ENCODE assay signal across 1 cellular context in genomic region chr20:48841861-48842529, GRCh38.
TF ChIP-seq lines count a peak whose summit lies in the region.

No MANE protein-coding gene starts in this region.

TF ChIP-seq in A549, 52 proteins besides CTCF, POLR2A, EP300 and RAD21 (continued from another document):
- TF ChIP-seq SMC3 (IDR thresholded peaks at IDR 0.05) (peak; percentile 10; the same call in 1 of the 3 replicates), HOXA7 (CRISPR knock-in tag; IDR thresholded peaks at IDR 0.05) (no peak), CEBPB (IDR thresholded peaks at IDR 0.05) (peak in 1 of 2 experiments; percentile 67; a peak in 2 of 4 replicates), ZFP36 (IDR thresholded peaks at IDR 0.05; ENCODE audit: borderline replicate concordance, partially characterized antibody) (peak; percentile 11), E2F6 (IDR thresholded peaks at IDR 0.05; ENCODE audit: borderline replicate concordance, low read depth) (0 out of 2 replicates have a peak, but pooled peaks have one; percentile 32), CHD4 (IDR thresholded peaks at IDR 0.05; ENCODE audit: borderline replicate concordance) (no peak), GATA3 (IDR thresholded peaks at IDR 0.05; ENCODE audit: borderline replicate concordance) (peak; percentile 74; the same call in 1 of the 2 replicates), CBX2 (IDR thresholded peaks at IDR 0.05; ENCODE audit: borderline replicate concordance, low read depth) (no peak)
- TF ChIP-seq, protein P1, sequence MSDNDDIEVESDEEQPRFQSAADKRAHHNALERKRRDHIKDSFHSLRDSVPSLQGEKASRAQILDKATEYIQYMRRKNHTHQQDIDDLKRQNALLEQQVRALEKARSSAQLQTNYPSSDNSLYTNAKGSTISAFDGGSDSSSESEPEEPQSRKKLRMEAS (IDR thresholded peaks at IDR 0.05), result peak; percentile 68
- TF ChIP-seq, protein P2, sequence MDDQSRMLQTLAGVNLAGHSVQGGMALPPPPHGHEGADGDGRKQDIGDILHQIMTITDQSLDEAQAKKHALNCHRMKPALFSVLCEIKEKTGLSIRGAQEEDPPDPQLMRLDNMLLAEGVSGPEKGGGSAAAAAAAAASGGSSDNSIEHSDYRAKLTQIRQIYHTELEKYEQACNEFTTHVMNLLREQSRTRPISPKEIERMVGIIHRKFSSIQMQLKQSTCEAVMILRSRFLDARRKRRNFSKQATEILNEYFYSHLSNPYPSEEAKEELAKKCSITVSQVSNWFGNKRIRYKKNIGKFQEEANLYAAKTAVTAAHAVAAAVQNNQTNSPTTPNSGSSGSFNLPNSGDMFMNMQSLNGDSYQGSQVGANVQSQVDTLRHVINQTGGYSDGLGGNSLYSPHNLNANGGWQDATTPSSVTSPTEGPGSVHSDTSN (IDR thresholded peaks at IDR 0.05), result peak; percentile 53; the same call in 1 of the 2 replicates
TF ChIP-seq in A549: peak in this region for 12.
